Comparison of ENCODE assay signal across 9 cellular contexts in genomic region chr12:65742481-65742971, GRCh38.
A peak's percentile ranks its signal among the peaks of the same experiment; 100 is the strongest.
DNase-seq lines count a peak whose midpoint lies in the region; FAIRE-seq and TF ChIP-seq lines count a peak whose summit lies in the region.
"Had no signal": no experiment of that assay in that cellular context is flagged by ENCODE, and none has a peak within 500 bp of the region (broad histone marks: within the 10 kb centered on the region; RNA-seq: fewer than 3 reads in every experiment).

No MANE protein-coding gene starts in this region.

- POLR2A ChIA-PET in AG04450 (lab: Yijun Ruan, JAX): interaction anchor here (1.1 to 2.1 kb wide), 4 partner anchors 68 to 177 kb away, joined by 3 to 10 read pairs (median 6); partner anchors contain the start of gene HMGA2

- H3K27ac Mint-ChIP-seq in nephron: peak overlapping the region; percentile 99 to 100 (median 99)

- no peaks in the 10 kb centered on the region for H3K36me3 Mint-ChIP-seq in nephron (ENCODE audit: low read depth)

- no peak for FAIRE-seq in GM19239 (lab: Jason Lieb, UNC)
- FAIRE-seq: K562 had no signal

- CTCF ChIA-PET in AG04450 (lab: Charles Lee): interaction anchor here (0.6 to 2.0 kb wide), 8 partner anchors 10 to 428 kb away, joined by 3 to 11 read pairs (median 3); no protein-coding TSS in a partner anchor

- no peaks in the 10 kb centered on the region for H3K9me3 Mint-ChIP-seq in nephron

- peak overlapping the region; percentile 86 for H3K4me3 ChIP-seq in AG04450 (ENCODE audit: low read depth, low read length)
- peak overlapping the region; percentile 82 for H3K4me3 ChIP-seq in epithelial cell of proximal tubule (ENCODE audit: low read depth, low read length)

- peak overlapping the region; percentile 88 to 96 (median 93) for H3K4me3 Mint-ChIP-seq in nephron

- peak overlapping the region; percentile 73 for H3K27ac ChIP-seq in AG04450 (ENCODE audit: low read depth, low read length)

- H3K27me3 Mint-ChIP-seq in nephron (ENCODE audit: low read depth): peaks cover 12% of the 10 kb centered on the region

- H3K4me1 Mint-ChIP-seq in nephron: peaks cover 19% of the 10 kb centered on the region

- peaks cover 6% of the 10 kb centered on the region; the same call in 1 of the 2 replicates for H3K9me3 ChIP-seq in AG04450 (ENCODE audit: control insufficient read depth, insufficient read depth, low read length)

- DNase-seq in AG04450 (ENCODE audit: low read depth, low spot score): no peak
- no peak for DNase-seq in epithelial cell of proximal tubule (ENCODE audit: low read depth)
- no peak for DNase-seq in stimulated activated CD4-positive, alpha-beta T cell treated with anti-CD3 and anti-CD28 coated beads, Interleukin-12 subunit alpha, Interleukin-12 subunit beta, amount 100 ng/mL, for 4 hours
- DNase-seq in NCI-H446 (lab: John Stamatoyannopoulos, UW): no peak
- DNase-seq in kidney tubule cell (ENCODE audit: low spot score): no peak
- no peak for DNase-seq in GM19239 (ENCODE audit: insufficient read length, low spot score)

- TF ChIP-seq CTCF in AG04450 (IDR thresholded peaks at IDR 0.05; ENCODE audit: low read depth, low read length) (no peak), epithelial cell of proximal tubule (conservative IDR thresholded peaks at IDR 0.05; ENCODE audit: low read depth, low read length) (no peak), nephron (IDR thresholded peaks at IDR 0.05; ENCODE audit: unreplicated experiment in 3 of 3) (no peak)

- H3K27me3 ChIP-seq in AG04450 (ENCODE audit: control insufficient read depth, insufficient read depth, low read length): no peaks in the 10 kb centered on the region

TF ChIP-seq in PFSK-1, 5 proteins besides CTCF, POLR2A, EP300 and RAD21:
- no peak for TF ChIP-seq POLR2AphosphoS5 (IDR thresholded peaks at IDR 0.05; ENCODE audit: low read depth, low read length)
- TF ChIP-seq TAF1 (IDR thresholded peaks at IDR 0.05; ENCODE audit: borderline replicate concordance, insufficient read depth, low read length): 0 out of 2 replicates have a peak, but pooled peaks have one; percentile 32
- TF ChIP-seq REST (IDR thresholded peaks at IDR 0.05; ENCODE audit: insufficient read depth in 1 of 2, low read depth in 2 of 2, low read length in 2 of 2): no peak
- TF ChIP-seq FOXP2 (optimal IDR thresholded peaks at IDR 0.05; ENCODE audit: borderline replicate concordance, extremely low read depth, extremely low read length, insufficient read depth): no peak
- 0 out of 2 replicates have a peak, but pooled peaks have one; percentile 19 for TF ChIP-seq SIN3A (IDR thresholded peaks at IDR 0.05; ENCODE audit: borderline replicate concordance, insufficient read depth, low read length)
